ENCODE assay signal across 1 cellular context in genomic region chr12:50246873-50247612, GRCh38.
A peak's percentile ranks its signal among the peaks of the same experiment; 100 is the strongest.
TF ChIP-seq lines count a peak whose summit lies in the region.

No MANE protein-coding gene starts in this region.

TF ChIP-seq in HEK293, 187 proteins besides CTCF, POLR2A, EP300 and RAD21 (continued from another document and continues in another):
- TF ChIP-seq INSM2 (tag by site-specific recombination; IDR thresholded peaks at IDR 0.05): peak; percentile 95
- no peak for TF ChIP-seq ZNF175 (tag by site-specific recombination; IDR thresholded peaks at IDR 0.05)
- no peak for TF ChIP-seq ZNF37A (tag by site-specific recombination; IDR thresholded peaks at IDR 0.05)
- TF ChIP-seq ZNF354C (tag by site-specific recombination; IDR thresholded peaks at IDR 0.05; ENCODE audit: borderline replicate concordance, low read depth): no peak
- no peak for TF ChIP-seq OVOL3 (tag by site-specific recombination; IDR thresholded peaks at IDR 0.05)
- TF ChIP-seq ZNF366 (tag by site-specific recombination; conservative IDR thresholded peaks at IDR 0.05): peak; percentile 79
- peak; percentile 73; the same call in 1 of the 2 replicates for TF ChIP-seq ZNF18 (tag by site-specific recombination; IDR thresholded peaks at IDR 0.05)
- peak; percentile 76; the same call in 1 of the 2 replicates for TF ChIP-seq ZNF558 (tag by site-specific recombination; IDR thresholded peaks at IDR 0.05)
- no peak for TF ChIP-seq PRDM2 (tag by site-specific recombination; IDR thresholded peaks at IDR 0.05; ENCODE audit: borderline replicate concordance)
- no peak for TF ChIP-seq ZNF302 (tag by site-specific recombination; IDR thresholded peaks at IDR 0.05; ENCODE audit: low read depth)
- TF ChIP-seq ZNF350 (tag by site-specific recombination; IDR thresholded peaks at IDR 0.05): peak; percentile 98
- TF ChIP-seq, protein P1, sequence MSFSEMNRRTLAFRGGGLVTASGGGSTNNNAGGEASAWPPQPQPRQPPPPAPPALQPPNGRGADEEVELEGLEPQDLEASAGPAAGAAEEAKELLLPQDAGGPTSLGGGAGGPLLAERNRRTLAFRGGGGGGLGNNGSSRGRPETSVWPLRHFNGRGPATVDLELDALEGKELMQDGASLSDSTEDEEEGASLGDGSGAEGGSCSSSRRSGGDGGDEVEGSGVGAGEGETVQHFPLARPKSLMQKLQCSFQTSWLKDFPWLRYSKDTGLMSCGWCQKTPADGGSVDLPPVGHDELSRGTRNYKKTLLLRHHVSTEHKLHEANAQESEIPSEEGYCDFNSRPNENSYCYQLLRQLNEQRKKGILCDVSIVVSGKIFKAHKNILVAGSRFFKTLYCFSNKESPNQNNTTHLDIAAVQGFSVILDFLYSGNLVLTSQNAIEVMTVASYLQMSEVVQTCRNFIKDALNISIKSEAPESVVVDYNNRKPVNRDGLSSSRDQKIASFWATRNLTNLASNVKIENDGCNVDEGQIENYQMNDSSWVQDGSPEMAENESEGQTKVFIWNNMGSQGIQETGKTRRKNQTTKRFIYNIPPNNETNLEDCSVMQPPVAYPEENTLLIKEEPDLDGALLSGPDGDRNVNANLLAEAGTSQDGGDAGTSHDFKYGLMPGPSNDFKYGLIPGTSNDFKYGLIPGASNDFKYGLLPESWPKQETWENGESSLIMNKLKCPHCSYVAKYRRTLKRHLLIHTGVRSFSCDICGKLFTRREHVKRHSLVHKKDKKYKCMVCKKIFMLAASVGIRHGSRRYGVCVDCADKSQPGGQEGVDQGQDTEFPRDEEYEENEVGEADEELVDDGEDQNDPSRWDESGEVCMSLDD (tag by site-specific recombination; IDR thresholded peaks at IDR 0.05): 0 out of 2 replicates have a peak, but pooled peaks have one; percentile 29
- TF ChIP-seq ZNF324 (tag by site-specific recombination; IDR thresholded peaks at IDR 0.05): peak; percentile 72; the same call in 1 of the 2 replicates
- TF ChIP-seq ZNF660 (tag by site-specific recombination; IDR thresholded peaks at IDR 0.05): peak; percentile 99
- no peak for TF ChIP-seq ZNF114 (tag by site-specific recombination; IDR thresholded peaks at IDR 0.05)
- peak; percentile 55; the same call in 1 of the 2 replicates for TF ChIP-seq GLIS2 (tag by site-specific recombination; IDR thresholded peaks at IDR 0.05)
- TF ChIP-seq ATF2 (tag by site-specific recombination; IDR thresholded peaks at IDR 0.05; ENCODE audit: low read depth): 0 out of 2 replicates have a peak, but pooled peaks have one; percentile 3
- TF ChIP-seq, protein P2, sequence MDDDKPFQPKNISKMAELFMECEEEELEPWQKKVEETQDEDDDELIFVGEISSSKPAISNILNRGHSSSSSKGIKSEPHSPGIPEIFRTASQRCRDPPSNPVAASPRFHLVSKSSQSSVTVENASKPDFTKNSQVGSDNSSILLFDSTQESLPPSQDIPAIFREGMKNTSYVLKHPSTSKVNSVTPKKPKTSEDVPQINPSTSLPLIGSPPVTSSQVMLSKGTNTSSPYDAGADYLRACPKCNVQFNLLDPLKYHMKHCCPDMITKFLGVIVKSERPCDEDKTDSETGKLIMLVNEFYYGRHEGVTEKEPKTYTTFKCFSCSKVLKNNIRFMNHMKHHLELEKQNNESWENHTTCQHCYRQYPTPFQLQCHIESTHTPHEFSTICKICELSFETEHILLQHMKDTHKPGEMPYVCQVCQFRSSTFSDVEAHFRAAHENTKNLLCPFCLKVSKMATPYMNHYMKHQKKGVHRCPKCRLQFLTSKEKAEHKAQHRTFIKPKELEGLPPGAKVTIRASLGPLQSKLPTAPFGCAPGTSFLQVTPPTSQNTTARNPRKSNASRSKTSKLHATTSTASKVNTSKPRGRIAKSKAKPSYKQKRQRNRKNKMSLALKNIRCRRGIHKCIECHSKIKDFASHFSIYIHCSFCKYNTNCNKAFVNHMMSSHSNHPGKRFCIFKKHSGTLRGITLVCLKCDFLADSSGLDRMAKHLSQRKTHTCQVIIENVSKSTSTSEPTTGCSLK (tag by site-specific recombination; IDR thresholded peaks at IDR 0.05): no peak
- peak; percentile 71 for TF ChIP-seq KLF10 (tag by site-specific recombination; IDR thresholded peaks at IDR 0.05)
- TF ChIP-seq ZNF501 (tag by site-specific recombination; IDR thresholded peaks at IDR 0.05): peak; percentile 69; the same call in 1 of the 2 replicates
- no peak for TF ChIP-seq KLF7 (tag by site-specific recombination; IDR thresholded peaks at IDR 0.05; ENCODE audit: borderline replicate concordance)
- TF ChIP-seq ZNF561 (tag by site-specific recombination; IDR thresholded peaks at IDR 0.05; ENCODE audit: borderline replicate concordance): no peak
- TF ChIP-seq, protein P3, sequence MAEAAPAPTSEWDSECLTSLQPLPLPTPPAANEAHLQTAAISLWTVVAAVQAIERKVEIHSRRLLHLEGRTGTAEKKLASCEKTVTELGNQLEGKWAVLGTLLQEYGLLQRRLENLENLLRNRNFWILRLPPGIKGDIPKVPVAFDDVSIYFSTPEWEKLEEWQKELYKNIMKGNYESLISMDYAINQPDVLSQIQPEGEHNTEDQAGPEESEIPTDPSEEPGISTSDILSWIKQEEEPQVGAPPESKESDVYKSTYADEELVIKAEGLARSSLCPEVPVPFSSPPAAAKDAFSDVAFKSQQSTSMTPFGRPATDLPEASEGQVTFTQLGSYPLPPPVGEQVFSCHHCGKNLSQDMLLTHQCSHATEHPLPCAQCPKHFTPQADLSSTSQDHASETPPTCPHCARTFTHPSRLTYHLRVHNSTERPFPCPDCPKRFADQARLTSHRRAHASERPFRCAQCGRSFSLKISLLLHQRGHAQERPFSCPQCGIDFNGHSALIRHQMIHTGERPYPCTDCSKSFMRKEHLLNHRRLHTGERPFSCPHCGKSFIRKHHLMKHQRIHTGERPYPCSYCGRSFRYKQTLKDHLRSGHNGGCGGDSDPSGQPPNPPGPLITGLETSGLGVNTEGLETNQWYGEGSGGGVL (tag by site-specific recombination; IDR thresholded peaks at IDR 0.05): peak; percentile 92
- no peak for TF ChIP-seq ZNF560 (tag by site-specific recombination; IDR thresholded peaks at IDR 0.05; ENCODE audit: borderline replicate concordance)
- TF ChIP-seq GLI2 (tag by site-specific recombination; IDR thresholded peaks at IDR 0.05; ENCODE audit: borderline replicate concordance, low read depth): no peak
- TF ChIP-seq IKZF3 (tag by site-specific recombination; IDR thresholded peaks at IDR 0.05): peak; percentile 65
- TF ChIP-seq HOXC10 (CRISPR knock-in tag; IDR thresholded peaks at IDR 0.05): no peak
- peak; percentile 94 for TF ChIP-seq ZNF639 (tag by site-specific recombination; IDR thresholded peaks at IDR 0.05)
- TF ChIP-seq, protein P4, sequence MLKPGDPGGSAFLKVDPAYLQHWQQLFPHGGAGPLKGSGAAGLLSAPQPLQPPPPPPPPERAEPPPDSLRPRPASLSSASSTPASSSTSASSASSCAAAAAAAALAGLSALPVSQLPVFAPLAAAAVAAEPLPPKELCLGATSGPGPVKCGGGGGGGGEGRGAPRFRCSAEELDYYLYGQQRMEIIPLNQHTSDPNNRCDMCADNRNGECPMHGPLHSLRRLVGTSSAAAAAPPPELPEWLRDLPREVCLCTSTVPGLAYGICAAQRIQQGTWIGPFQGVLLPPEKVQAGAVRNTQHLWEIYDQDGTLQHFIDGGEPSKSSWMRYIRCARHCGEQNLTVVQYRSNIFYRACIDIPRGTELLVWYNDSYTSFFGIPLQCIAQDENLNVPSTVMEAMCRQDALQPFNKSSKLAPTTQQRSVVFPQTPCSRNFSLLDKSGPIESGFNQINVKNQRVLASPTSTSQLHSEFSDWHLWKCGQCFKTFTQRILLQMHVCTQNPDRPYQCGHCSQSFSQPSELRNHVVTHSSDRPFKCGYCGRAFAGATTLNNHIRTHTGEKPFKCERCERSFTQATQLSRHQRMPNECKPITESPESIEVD (tag by site-specific recombination; IDR thresholded peaks at IDR 0.05): peak; percentile 85
- peak; percentile 69; the same call in 1 of the 2 replicates for TF ChIP-seq ZNF394 (tag by site-specific recombination; IDR thresholded peaks at IDR 0.05; ENCODE audit: borderline replicate concordance)
- peak; percentile 86 for TF ChIP-seq PRDM1 (tag by site-specific recombination; IDR thresholded peaks at IDR 0.05)
- no peak for TF ChIP-seq ZNF133 (tag by site-specific recombination; IDR thresholded peaks at IDR 0.05)
